Comparison of ENCODE assay signal across 22 cellular contexts in the genomic region with DNA sequence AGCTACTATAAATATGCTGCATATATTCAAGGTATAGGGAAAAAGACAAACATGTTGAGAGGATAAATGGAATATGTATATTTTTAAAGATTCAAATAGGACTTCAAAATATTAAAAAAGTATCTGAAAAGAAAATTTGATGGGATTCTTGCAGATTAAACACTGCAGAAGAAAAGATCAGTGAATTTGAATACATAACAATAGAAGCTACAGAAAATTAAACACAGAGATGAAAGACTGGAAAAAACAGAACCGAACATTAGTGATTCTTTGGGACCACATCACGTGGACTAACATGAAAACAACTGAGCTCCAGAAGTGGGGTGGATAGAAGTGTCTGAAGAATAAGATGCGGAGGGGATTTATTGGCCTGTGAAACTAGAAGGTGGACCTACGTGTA.
DNase-seq lines count a peak whose midpoint lies in the region; ATAC-seq, FAIRE-seq and TF ChIP-seq lines count a peak whose summit lies in the region.
"Had no signal": no experiment of that assay in that cellular context is flagged by ENCODE, and none has a peak within 500 bp of the region (broad histone marks: within the 10 kb centered on the region; RNA-seq: fewer than 3 reads in every experiment).

No MANE protein-coding gene starts in this region.

- CTCF ChIA-PET in A549 (lab: Yijun Ruan, JAX) (interaction anchor here (1.5 kb wide), 1 partner anchor 235 kb away, joined by 5 read pairs; no protein-coding TSS in a partner anchor), HCT116 (lab: Charles Lee) (no interaction called here)

- H3K27me3 ChIP-seq in HCT116 (ENCODE audit: insufficient read depth, low read length) (no peaks in the 10 kb centered on the region), SJSA1 (replicated peaks) (no peaks in the 10 kb centered on the region), foreskin keratinocyte (no peaks in the 10 kb centered on the region), thyroid gland (no peaks in the 10 kb centered on the region)
- H3K27me3 ChIP-seq: BE2C had no signal

- H2AFZ ChIP-seq in HCT116 (ENCODE audit: low read depth, low read length, poor library complexity, severe bottlenecking), result no peak overlapping the region
- H2AFZ ChIP-seq: GM23248 had no signal

- no TSS peak for BruUV-seq in HCT116 (replicated peaks; lab: Mats Ljungman, UMichigan)

- FAIRE-seq in A549 (lab: Jason Lieb, UNC), result no peak
- FAIRE-seq: GM12892, GM18507, H54, HepG2 had no signal

- peaks cover 15% of the 10 kb centered on the region; the same call in 2 of the 3 replicates for H3K4me1 ChIP-seq in A549
- H3K4me1 ChIP-seq in HCT116 (ENCODE audit: control insufficient read depth in 1 of 2, insufficient read depth in 2 of 2, low read length in 2 of 2), result peaks cover 0 to 20% of the 10 kb centered on the region in 2 experiments; a peak in 2 of 4 replicates
- peaks cover 28% of the 10 kb centered on the region for H3K4me1 ChIP-seq in SJSA1 (replicated peaks)
- peaks cover 32% of the 10 kb centered on the region for H3K4me1 ChIP-seq in foreskin keratinocyte
- H3K4me1 ChIP-seq in thyroid gland, result no peaks in the 10 kb centered on the region
- H3K4me1 ChIP-seq: BE2C had no signal

- H3K27ac ChIP-seq in A549 (peak overlapping the region; percentile 66 to 69; a peak in 5 of 6 replicates), HCT116 (ENCODE audit: low read depth, low read length) (no peak overlapping the region), SJSA1 (peak overlapping the region; percentile 17; the same call in 1 of the 2 replicates), foreskin keratinocyte (peak overlapping the region; percentile 72), thyroid gland (no peak overlapping the region)
- H3K27ac ChIP-seq: GM23248 had no signal

- no peaks in the 10 kb centered on the region for H3K9me2 ChIP-seq in HCT116 (ENCODE audit: insufficient read depth)

- no peaks in the 10 kb centered on the region for H3K79me2 ChIP-seq in HCT116 (ENCODE audit: insufficient read depth, low read length)

- H3K9ac ChIP-seq in HCT116 (ENCODE audit: low read length), result no peak overlapping the region
- H3K9ac ChIP-seq: GM23248 had no signal

- TF ChIP-seq CTCF in A549 (IDR thresholded peaks at IDR 0.05), result no peak
- no peak for TF ChIP-seq CTCF in HCT116 (IDR thresholded peaks at IDR 0.05 in 2 of 3, conservative IDR thresholded peaks at IDR 0.05 in 1 of 3; ENCODE audit: borderline replicate concordance in 1 of 3, insufficient read depth in 1 of 3, low read depth in 2 of 3, low read length in 2 of 3)
- no peak for TF ChIP-seq CTCF in foreskin keratinocyte (conservative IDR thresholded peaks at IDR 0.05)
- TF ChIP-seq CTCF in thyroid gland (IDR thresholded peaks at IDR 0.05), result no peak

- no peak for ATAC-seq in A549
- ATAC-seq in HCT116, result no peak
- no peak for ATAC-seq in foreskin keratinocyte
- no peak for ATAC-seq in HG03196 (IDR thresholded peaks at IDR 0.05; ENCODE audit: unreplicated experiment)

- H3K4me3 ChIP-seq in A549 (no peak overlapping the region), HCT116 (replicated peaks in 1 of 2; ENCODE audit: low read depth in 1 of 2, low read length in 2 of 2) (no peak overlapping the region), SJSA1 (no peak overlapping the region), thyroid gland (replicated peaks in 1 of 3) (no peak overlapping the region)
- H3K4me3 ChIP-seq: GM23248 had no signal

- DNase-seq in A549 (ENCODE audit: low read depth in 1 of 2, low spot score in 1 of 2) (no peak), HCT116 (ENCODE audit: low read depth, low spot score) (no peak), SJSA1 (ENCODE audit: low read depth in 1 of 2, low spot score in 2 of 2) (no peak), foreskin keratinocyte (no peak), thyroid gland (no peak), GOT3 (lab: John Stamatoyannopoulos, UW) (no peak), NCI-H524 treated with DMSO at 0.1 percent for 48 hours (lab: John Stamatoyannopoulos, UW) (no peak)
- DNase-seq: ACHN; BE2C; C1 segment of cervical spinal cord; CD4-positive, CD25-positive, alpha-beta regulatory T cell; CD8-positive, alpha-beta memory T cell; COR-L47; DMS 273 treated with DMSO at 0.1 percent for 48 hours; GDM1; HCEC 1CT had no signal

- WGBS in A549 (ENCODE audit: missing lambda C conversion rate), result 59% methylated on average over 4 of the region's 4 CpGs
- WGBS in thyroid gland, 2 donors, result 94 to 95% methylated on average over 4 of the region's 4 CpGs

- TF ChIP-seq POLR2A in A549 (IDR thresholded peaks at IDR 0.05; ENCODE audit: low read length) (no peak), HCT116 (IDR thresholded peaks at IDR 0.05; ENCODE audit: borderline replicate concordance, extremely low read depth, insufficient read depth, insufficient read length) (no peak), thyroid gland (IDR thresholded peaks at IDR 0.05) (no peak)

- RAD21 ChIA-PET in HCT116 (lab: Charles Lee; ENCODE audit: low non-redundant PET in 1 of 2, low total read pairs in 2 of 2, uncharacterized antibody in 2 of 2, unreplicated experiment in 2 of 2), result no interaction called here

- POLR2A ChIA-PET in A549 (lab: Yijun Ruan, JAX) (no interaction called here), HCT116 (lab: Charles Lee) (no interaction called here)

- H3K9me3 ChIP-seq in A549 (peaks cover 8% of the 10 kb centered on the region; the same call in 2 of the 3 replicates), HCT116 (ENCODE audit: control insufficient read depth in 1 of 2, insufficient read depth in 1 of 2, low read depth in 1 of 2, low read length in 2 of 2) (no peaks in the 10 kb centered on the region), SJSA1 (replicated peaks) (no peaks in the 10 kb centered on the region; the same call in 1 of the 2 replicates), thyroid gland (no peaks in the 10 kb centered on the region)
- H3K9me3 ChIP-seq: BE2C had no signal

- no peak for TF ChIP-seq EP300 in A549 (IDR thresholded peaks at IDR 0.05)

- TF ChIP-seq RAD21 in A549 (conservative IDR thresholded peaks at IDR 0.05 in 1 of 2, IDR thresholded peaks at IDR 0.05 in 1 of 2), result no peak
- TF ChIP-seq RAD21 in HCT116 (IDR thresholded peaks at IDR 0.05; ENCODE audit: low read depth), result no peak

- no peaks in the 10 kb centered on the region for H3K36me3 ChIP-seq in HCT116 (ENCODE audit: control insufficient read depth in 1 of 2, insufficient read depth in 2 of 2, low read length in 2 of 2)
- no peaks in the 10 kb centered on the region for H3K36me3 ChIP-seq in SJSA1
- no peaks in the 10 kb centered on the region for H3K36me3 ChIP-seq in thyroid gland
- H3K36me3 ChIP-seq: BE2C had no signal

- H3K4me2 ChIP-seq in A549 (no peak overlapping the region; the same call in 2 of the 3 replicates), HCT116 (ENCODE audit: low read length) (peak overlapping the region; percentile 29; the same call in 1 of the 2 replicates)

- intact Hi-C loops in HCT116 (cut with micrococcal nuclease) (no loop called here), thyroid gland (cut with DNase I) (no loop called here)

- no peaks in the 10 kb centered on the region for H4K20me1 ChIP-seq in HCT116 (ENCODE audit: insufficient read depth)

TF ChIP-seq in A549, 52 proteins besides CTCF, POLR2A, EP300 and RAD21 (continues in another document):
- no peak for TF ChIP-seq JUN (IDR thresholded peaks at IDR 0.05)
- no peak for TF ChIP-seq ZFP36 (IDR thresholded peaks at IDR 0.05; ENCODE audit: borderline replicate concordance, partially characterized antibody)
- TF ChIP-seq, protein P1, sequence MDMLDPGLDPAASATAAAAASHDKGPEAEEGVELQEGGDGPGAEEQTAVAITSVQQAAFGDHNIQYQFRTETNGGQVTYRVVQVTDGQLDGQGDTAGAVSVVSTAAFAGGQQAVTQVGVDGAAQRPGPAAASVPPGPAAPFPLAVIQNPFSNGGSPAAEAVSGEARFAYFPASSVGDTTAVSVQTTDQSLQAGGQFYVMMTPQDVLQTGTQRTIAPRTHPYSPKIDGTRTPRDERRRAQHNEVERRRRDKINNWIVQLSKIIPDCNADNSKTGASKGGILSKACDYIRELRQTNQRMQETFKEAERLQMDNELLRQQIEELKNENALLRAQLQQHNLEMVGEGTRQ (IDR thresholded peaks at IDR 0.05), result no peak
- TF ChIP-seq, protein P2, sequence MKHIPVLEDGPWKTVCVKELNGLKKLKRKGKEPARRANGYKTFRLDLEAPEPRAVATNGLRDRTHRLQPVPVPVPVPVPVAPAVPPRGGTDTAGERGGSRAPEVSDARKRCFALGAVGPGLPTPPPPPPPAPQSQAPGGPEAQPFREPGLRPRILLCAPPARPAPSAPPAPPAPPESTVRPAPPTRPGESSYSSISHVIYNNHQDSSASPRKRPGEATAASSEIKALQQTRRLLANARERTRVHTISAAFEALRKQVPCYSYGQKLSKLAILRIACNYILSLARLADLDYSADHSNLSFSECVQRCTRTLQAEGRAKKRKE (CRISPR knock-in tag; IDR thresholded peaks at IDR 0.05; ENCODE audit: low read depth), result no peak
- TF ChIP-seq MYC (IDR thresholded peaks at IDR 0.05; ENCODE audit: borderline replicate concordance, low read length), result no peak

TF ChIP-seq in HCT116, 20 proteins besides CTCF, POLR2A, EP300 and RAD21 (continues in another document):
- no peak for TF ChIP-seq SIN3A (IDR thresholded peaks at IDR 0.05; ENCODE audit: low read depth)
- TF ChIP-seq, protein P3, sequence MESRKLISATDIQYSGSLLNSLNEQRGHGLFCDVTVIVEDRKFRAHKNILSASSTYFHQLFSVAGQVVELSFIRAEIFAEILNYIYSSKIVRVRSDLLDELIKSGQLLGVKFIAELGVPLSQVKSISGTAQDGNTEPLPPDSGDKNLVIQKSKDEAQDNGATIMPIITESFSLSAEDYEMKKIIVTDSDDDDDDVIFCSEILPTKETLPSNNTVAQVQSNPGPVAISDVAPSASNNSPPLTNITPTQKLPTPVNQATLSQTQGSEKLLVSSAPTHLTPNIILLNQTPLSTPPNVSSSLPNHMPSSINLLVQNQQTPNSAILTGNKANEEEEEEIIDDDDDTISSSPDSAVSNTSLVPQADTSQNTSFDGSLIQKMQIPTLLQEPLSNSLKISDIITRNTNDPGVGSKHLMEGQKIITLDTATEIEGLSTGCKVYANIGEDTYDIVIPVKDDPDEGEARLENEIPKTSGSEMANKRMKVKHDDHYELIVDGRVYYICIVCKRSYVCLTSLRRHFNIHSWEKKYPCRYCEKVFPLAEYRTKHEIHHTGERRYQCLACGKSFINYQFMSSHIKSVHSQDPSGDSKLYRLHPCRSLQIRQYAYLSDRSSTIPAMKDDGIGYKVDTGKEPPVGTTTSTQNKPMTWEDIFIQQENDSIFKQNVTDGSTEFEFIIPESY (IDR thresholded peaks at IDR 0.05; ENCODE audit: extremely low read depth, insufficient replicate concordance, low read length), result no peak
- TF ChIP-seq ZFX (IDR thresholded peaks at IDR 0.05), result no peak
- TF ChIP-seq SRF (IDR thresholded peaks at IDR 0.05; ENCODE audit: low read depth), result no peak

Comparison
In these comparisons a context has a peak if more than half of its experiments do, and no peak if none do; other contexts are left out.
1. H3K27ac ChIP-seq: peak in A549 (2 of 2), SJSA1 (single experiment) and foreskin keratinocyte (single experiment); none in HCT116 (single experiment) and thyroid gland (0 of 3).